Comparison of ENCODE assay signal across 19 cellular contexts in the genomic region with DNA sequence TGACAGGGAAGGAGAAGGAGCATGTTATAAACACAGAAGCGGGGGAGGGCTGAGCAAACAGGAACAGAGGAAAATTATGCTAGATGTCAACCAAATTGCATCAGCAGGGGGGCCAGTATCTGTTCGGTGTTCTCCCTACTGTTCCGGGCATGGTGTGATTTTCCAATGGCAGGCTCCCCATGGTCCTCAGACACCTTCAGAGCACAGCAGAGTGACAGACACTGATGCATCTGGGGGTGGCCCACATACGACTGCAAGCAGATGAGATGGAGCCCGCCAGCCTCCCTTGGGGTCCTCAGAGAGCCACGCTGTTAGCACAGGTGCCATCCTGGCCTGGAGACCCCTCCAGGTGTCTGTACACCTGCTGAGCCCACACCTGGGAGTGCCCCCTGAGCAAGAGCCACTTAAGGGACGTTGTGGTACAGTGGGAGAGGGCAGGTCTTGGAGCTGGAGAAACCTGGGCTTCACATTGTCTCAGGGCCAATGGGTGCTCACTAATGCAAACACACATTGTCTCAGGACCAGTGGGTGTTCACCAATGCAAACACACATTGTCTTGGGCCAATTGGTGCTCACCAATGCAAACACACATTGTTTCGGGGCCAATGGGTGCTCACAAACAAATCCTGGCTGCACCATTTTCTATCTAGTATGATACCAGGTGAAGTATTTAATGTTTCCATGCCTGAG.
A peak's percentile ranks its signal among the peaks of the same experiment; 100 is the strongest.
DNase-seq lines count a peak whose midpoint lies in the region; ATAC-seq and TF ChIP-seq lines count a peak whose summit lies in the region.
"Had no signal": no experiment of that assay in that cellular context is flagged by ENCODE, and none has a peak within 500 bp of the region (broad histone marks: within the 10 kb centered on the region; RNA-seq: fewer than 3 reads in every experiment).

No MANE protein-coding gene starts in this region.

- peak; percentile 65 for DNase-seq in NCI-H1092 (lab: John Stamatoyannopoulos, UW)
- DNase-seq in NCI-H2029 (lab: John Stamatoyannopoulos, UW): peak; percentile 63
- peak; percentile 72 for DNase-seq in NCI-H748 (lab: John Stamatoyannopoulos, UW; ENCODE audit: unreplicated experiment)
- DNase-seq: ACHN; activated B cell treated with CpG ODN at 0.5 μM for 24 hours; activated naive CD4-positive, alpha-beta T cell treated with anti-CD3 and anti-CD28 coated beads for 36 hours; activated T-cell treated with anti-CD3 and anti-CD28 coated beads, Interleukin-2, amount 50 U/mL, for 72 hours; effector CD4-positive, alpha-beta T cell; HCEC 1CT; heart right ventricle; KBM-7; natural killer cell; NCI-H1436 treated with DMSO at 0.1 percent for 48 hours; stimulated activated CD8-positive, alpha-beta memory T cell treated with anti-CD3 and anti-CD28 coated beads, Interleukin-4, amount 100 ng/mL, for 48 hours; T-helper 1 cell had no signal

- peaks cover 5% of the 10 kb centered on the region for H3K27me3 Mint-ChIP-seq in brain

- H3K36me3 Mint-ChIP-seq in brain: no peaks in the 10 kb centered on the region
- H3K36me3 Mint-ChIP-seq: natural killer cell had no signal

- H3K9me3 Mint-ChIP-seq in brain: peaks cover 0 to 7% (median 0%) of the 10 kb centered on the region in 5 experiments
- H3K9me3 Mint-ChIP-seq: activated B cell treated with CpG ODN at 0.5 μM for 24 hours; activated naive CD4-positive, alpha-beta T cell treated with anti-CD3 and anti-CD28 coated beads for 36 hours; activated T-cell treated with anti-CD3 and anti-CD28 coated beads, Interleukin-2, amount 50 U/mL, for 72 hours; natural killer cell had no signal

- no peak overlapping the region for H3K4me3 Mint-ChIP-seq in brain
- H3K4me3 Mint-ChIP-seq: activated B cell treated with CpG ODN at 0.5 μM for 24 hours; activated naive CD4-positive, alpha-beta T cell treated with anti-CD3 and anti-CD28 coated beads for 36 hours; activated T-cell treated with anti-CD3 and anti-CD28 coated beads, Interleukin-2, amount 50 U/mL, for 72 hours; natural killer cell had no signal

- peaks cover 15% of the 10 kb centered on the region for H3K4me1 Mint-ChIP-seq in brain
- H3K4me1 Mint-ChIP-seq: activated B cell treated with CpG ODN at 0.5 μM for 24 hours, natural killer cell had no signal

- TF ChIP-seq CTCF in brain (conservative IDR thresholded peaks at IDR 0.05): no peak

- H3K27ac Mint-ChIP-seq in brain: peak overlapping the region in 3 of 5 experiments; percentile 32 to 48 (median 33)
- H3K27ac Mint-ChIP-seq: activated B cell treated with CpG ODN at 0.5 μM for 24 hours; activated T-cell treated with anti-CD3 and anti-CD28 coated beads, Interleukin-2, amount 50 U/mL, for 72 hours; natural killer cell had no signal

- ATAC-seq in HG03442 (IDR thresholded peaks at IDR 0.05; ENCODE audit: unreplicated experiment) (no peak), GM19395 (IDR thresholded peaks at IDR 0.05; ENCODE audit: unreplicated experiment) (no peak), GM21526 (IDR thresholded peaks at IDR 0.05; ENCODE audit: low FRiP score, unreplicated experiment) (no peak)
- ATAC-seq: activated T-cell treated with anti-CD3 and anti-CD28 coated beads, Interleukin-2, amount 50 U/mL, for 72 hours; natural killer cell had no signal
